Comparison of ENCODE assay signal across 28 cellular contexts in genomic region chr15:46260937-46261336, GRCh38.
DNase-seq lines count a peak whose midpoint lies in the region; ATAC-seq and TF ChIP-seq lines count a peak whose summit lies in the region.
"Had no signal": no experiment of that assay in that cellular context is flagged by ENCODE, and none has a peak within 500 bp of the region (broad histone marks: within the 10 kb centered on the region; RNA-seq: fewer than 3 reads in every experiment).

No MANE protein-coding gene starts in this region.

- H3K79me2 ChIP-seq in smooth muscle cell (ENCODE audit: low read depth) = no peaks in the 10 kb centered on the region
- H3K79me2 ChIP-seq: parathyroid adenoma had no signal

- H3K36me3 ChIP-seq in WERI-Rb-1 (no peaks in the 10 kb centered on the region), smooth muscle cell (ENCODE audit: low read depth) (no peaks in the 10 kb centered on the region)
- H3K36me3 ChIP-seq: esophagus squamous epithelium, HAP-1, heart left ventricle, right atrium auricular region, upper lobe of right lung had no signal

- peaks cover 8% of the 10 kb centered on the region for H3K9me3 ChIP-seq in WERI-Rb-1 (ENCODE audit: severe bottlenecking)
- H3K9me3 ChIP-seq in smooth muscle cell (replicated peaks; ENCODE audit: low read depth) = no peaks in the 10 kb centered on the region
- H3K9me3 ChIP-seq: HAP-1, right atrium auricular region, upper lobe of right lung had no signal

- H3F3A ChIP-seq in smooth muscle cell (ENCODE audit: low read depth) = no peaks in the 10 kb centered on the region

- ATAC-seq in GM18909 (IDR thresholded peaks at IDR 0.05; ENCODE audit: poor library complexity, unreplicated experiment) (no peak), HG03135 (IDR thresholded peaks at IDR 0.05; ENCODE audit: unreplicated experiment) (no peak)
- ATAC-seq: activated CD4-positive, alpha-beta T cell treated with anti-CD3 and anti-CD28 coated beads for 36 hours; activated CD8-positive, alpha-beta T cell treated with anti-CD3 and anti-CD28 coated beads for 36 hours; foreskin keratinocyte; heart left ventricle; HepG2; left colon; upper lobe of right lung had no signal

- no peak overlapping the region for H3K9ac ChIP-seq in smooth muscle cell (ENCODE audit: low read depth)
- H3K9ac ChIP-seq: parathyroid adenoma had no signal

- no peak overlapping the region for H3K4me2 ChIP-seq in smooth muscle cell
- H3K4me2 ChIP-seq: PC-9 had no signal

- H3K4me1 ChIP-seq in smooth muscle cell (ENCODE audit: low read depth) = no peaks in the 10 kb centered on the region
- H3K4me1 ChIP-seq: esophagus squamous epithelium, foreskin keratinocyte, HAP-1, heart left ventricle, parathyroid adenoma, right atrium auricular region, upper lobe of right lung had no signal

- H3K4me3 ChIP-seq in WERI-Rb-1 (ENCODE audit: low read depth, low read length) (no peak overlapping the region), smooth muscle cell (no peak overlapping the region)
- H3K4me3 ChIP-seq: esophagus squamous epithelium, HAP-1, heart left ventricle, PC-9, right atrium auricular region, upper lobe of right lung had no signal

- no peaks in the 10 kb centered on the region for H4K20me1 ChIP-seq in smooth muscle cell (ENCODE audit: low read depth)

- no peak overlapping the region for H2AFZ ChIP-seq in smooth muscle cell (ENCODE audit: low read depth)
- H2AFZ ChIP-seq: parathyroid adenoma, PC-9 had no signal

- DNase-seq in D341Med (ENCODE audit: low spot score) (peak; percentile 24), HT1080 (ENCODE audit: low read depth) (peak; percentile 11), WERI-Rb-1 (peak; percentile 69), iPS-NIHi11 (ENCODE audit: low spot score) (peak; percentile 12), smooth muscle cell (lab: John Stamatoyannopoulos, UW; ENCODE audit: unreplicated experiment) (no peak)
- DNase-seq: activated CD4-positive, alpha-beta T cell treated with anti-CD3 and anti-CD28 coated beads for 36 hours; activated CD8-positive, alpha-beta memory T cell treated with anti-CD3 and anti-CD28 coated beads, Interleukin-2, amount 50 U/mL, for 48 hours; activated CD8-positive, alpha-beta T cell treated with anti-CD3 and anti-CD28 coated beads for 36 hours; activated naive CD4-positive, alpha-beta T cell treated with Interleukin-2 at 50 U/mL for 16 hours; central memory CD4-positive, alpha-beta T cell; esophagus squamous epithelium; foreskin keratinocyte; heart left ventricle; left colon; NCI-H2029 treated with DMSO at 0.1 percent for 48 hours; NCI-H2227 treated with DMSO at 0.1 percent for 48 hours; nephron progenitor cell; PC-9; small intestine; stimulated activated naive CD4-positive, alpha-beta T cell treated with Interleukin-2 at 50 U/mL for 16 hours; upper lobe of right lung had no signal

- peak; percentile 79 for TF ChIP-seq CTCF in WERI-Rb-1 (IDR thresholded peaks at IDR 0.05; ENCODE audit: low read depth, low read length)
- no peak for TF ChIP-seq CTCF in smooth muscle cell (IDR thresholded peaks at IDR 0.05; ENCODE audit: borderline replicate concordance, insufficient read depth, poor library complexity, severe bottlenecking)

- H3K27me3 ChIP-seq in WERI-Rb-1 (ENCODE audit: insufficient read depth, low read depth, severe bottlenecking) (no peaks in the 10 kb centered on the region), smooth muscle cell (ENCODE audit: low read depth) (no peaks in the 10 kb centered on the region)
- H3K27me3 ChIP-seq: esophagus squamous epithelium, foreskin keratinocyte, heart left ventricle, right atrium auricular region, upper lobe of right lung had no signal

- 74% methylated on average over 3 of the region's 3 CpGs for WGBS in smooth muscle cell (ENCODE audit: low lambda C conversion rate)

- H3K27ac ChIP-seq in WERI-Rb-1 (no peak overlapping the region), smooth muscle cell (ENCODE audit: low read depth) (no peak overlapping the region)
- H3K27ac ChIP-seq: C4-2B, esophagus squamous epithelium, foreskin keratinocyte, heart left ventricle, parathyroid adenoma, PC-9, right atrium auricular region, upper lobe of right lung had no signal
